8 cellular contexts compared by ENCODE assay signal in the genomic region with DNA sequence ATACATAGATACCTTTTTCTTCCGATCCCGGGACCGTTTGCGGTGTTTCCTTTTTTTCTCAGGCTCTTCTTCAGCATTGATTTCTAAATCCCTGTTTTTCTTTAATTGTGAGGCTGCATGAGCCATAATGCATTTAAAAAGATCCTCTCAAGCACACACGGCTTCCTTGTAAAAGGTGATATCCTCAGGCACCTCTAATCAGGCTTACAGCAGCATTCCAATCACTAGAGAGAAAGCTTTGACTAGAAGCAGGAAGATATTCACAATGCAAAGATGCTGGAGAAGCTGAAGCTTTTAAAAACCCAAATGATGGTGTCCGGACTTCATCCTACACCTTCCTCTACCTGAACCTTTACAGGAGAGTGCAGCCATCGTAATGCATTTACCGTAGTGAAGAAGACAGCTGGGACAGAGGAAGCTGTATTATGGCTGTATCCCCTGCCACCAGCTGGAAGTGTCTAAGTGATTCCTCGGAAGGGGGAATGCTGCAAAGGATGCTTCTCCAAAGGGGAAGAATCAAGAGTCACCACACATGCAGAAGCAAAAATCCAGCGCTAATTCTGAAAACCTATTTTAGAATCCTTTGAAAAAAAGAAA. TPM values are rescaled to one million over a fixed set of nuclear protein-coding genes. Genes with fewer than 3 reads are reported as not detected.
DNase-seq lines count a peak whose midpoint lies in the region; ATAC-seq and TF ChIP-seq lines count a peak whose summit lies in the region.
"Had no signal": no experiment of that assay in that cellular context is flagged by ENCODE, and none has a peak within 500 bp of the region (broad histone marks: within the 10 kb centered on the region; RNA-seq: fewer than 3 reads in every experiment).

TSS of gene ANK3 (minus strand) at position 463 of the 597 bp plus-strand sequence. CDS start at position 126, 337 bp downstream.

- H3K27ac ChIP-seq in HUES48 (ENCODE audit: low read depth, low read length), result peak within 1 kb of the TSS; percentile 9
- peak within 1 kb of the TSS; percentile 77 for H3K27ac ChIP-seq in angular gyrus (ENCODE audit: low read depth, low read length)
- no peak within 1 kb of the TSS for H3K27ac ChIP-seq in left lung
- H3K27ac ChIP-seq in brain microvascular endothelial cell, result no peak within 1 kb of the TSS

- no peak within 1 kb of the TSS for H3K4me3 ChIP-seq in HUES48 (ENCODE audit: low read depth, low read length)
- H3K4me3 ChIP-seq in left lung, result no peak within 1 kb of the TSS
- H3K4me3 ChIP-seq in brain microvascular endothelial cell (ENCODE audit: low read depth, low read length), result no peak within 1 kb of the TSS

- H3K36me3 ChIP-seq in HUES48 (ENCODE audit: control insufficient read depth, insufficient read depth, low read length), result no peaks in the 10 kb centered on the region
- H3K36me3 ChIP-seq in left lung, result no peaks in the 10 kb centered on the region
- no peaks in the 10 kb centered on the region for H3K36me3 ChIP-seq in brain microvascular endothelial cell (replicated peaks)

- no peak within 1 kb of the TSS for H3K4me3 Mint-ChIP-seq in stimulated activated memory B cell treated with anti-CD40 and anti-IgM and Interleukin-4, amounts not matched to agents 10 μg/mL and 1 μg/mL and 100 μg/mL, for 72 hours
- no peak within 1 kb of the TSS for H3K4me3 Mint-ChIP-seq in activated naive CD8-positive, alpha-beta T cell treated with anti-CD3 and anti-CD28 coated beads, Interleukin-2, amount 50 U/mL, for 24 hours

- intact Hi-C loops in left lung (cut with DNase I), result no loop called here

- H3K27me3 ChIP-seq in HUES48 (ENCODE audit: control insufficient read depth, insufficient read depth, low read length) (0 out of 2 replicates have a peak, but pooled peaks cover 4% of the 10 kb centered on the region), left lung (no peaks in the 10 kb centered on the region), brain microvascular endothelial cell (replicated peaks) (no peaks in the 10 kb centered on the region)

- no peak within 1 kb of the TSS for H3K9ac ChIP-seq in HUES48 (ENCODE audit: low read depth, low read length)

- H3K9me3 ChIP-seq in HUES48 (ENCODE audit: control insufficient read depth, insufficient read depth, low read length) (no peaks in the 10 kb centered on the region), left lung (no peaks in the 10 kb centered on the region)

- no peaks in the 10 kb centered on the region for H3K36me3 Mint-ChIP-seq in stimulated activated memory B cell treated with anti-CD40 and anti-IgM and Interleukin-4, amounts not matched to agents 10 μg/mL and 1 μg/mL and 100 μg/mL, for 72 hours
- H3K36me3 Mint-ChIP-seq in activated naive CD8-positive, alpha-beta T cell treated with anti-CD3 and anti-CD28 coated beads, Interleukin-2, amount 50 U/mL, for 24 hours (ENCODE audit: low read depth), result no peaks in the 10 kb centered on the region

- in situ Hi-C loops in brain microvascular endothelial cell (cut with HindIII; ENCODE audit: low pct_ligation_motif_present, low sequenced_read_pairs), result no loop called here

- H3K27me3 Mint-ChIP-seq in stimulated activated memory B cell treated with anti-CD40 and anti-IgM and Interleukin-4, amounts not matched to agents 10 μg/mL and 1 μg/mL and 100 μg/mL, for 72 hours, result no peaks in the 10 kb centered on the region
- H3K27me3 Mint-ChIP-seq in activated naive CD8-positive, alpha-beta T cell treated with anti-CD3 and anti-CD28 coated beads, Interleukin-2, amount 50 U/mL, for 24 hours, result no peaks in the 10 kb centered on the region

- peaks cover 31% of the 10 kb centered on the region for H3K4me1 Mint-ChIP-seq in stimulated activated memory B cell treated with anti-CD40 and anti-IgM and Interleukin-4, amounts not matched to agents 10 μg/mL and 1 μg/mL and 100 μg/mL, for 72 hours
- peaks cover 8% of the 10 kb centered on the region for H3K4me1 Mint-ChIP-seq in activated naive CD8-positive, alpha-beta T cell treated with anti-CD3 and anti-CD28 coated beads, Interleukin-2, amount 50 U/mL, for 24 hours

- no peaks in the 10 kb centered on the region for H3K9me3 Mint-ChIP-seq in stimulated activated memory B cell treated with anti-CD40 and anti-IgM and Interleukin-4, amounts not matched to agents 10 μg/mL and 1 μg/mL and 100 μg/mL, for 72 hours
- no peaks in the 10 kb centered on the region for H3K9me3 Mint-ChIP-seq in activated naive CD8-positive, alpha-beta T cell treated with anti-CD3 and anti-CD28 coated beads, Interleukin-2, amount 50 U/mL, for 24 hours

- no peak for DNase-seq in left lung
- no peak for DNase-seq in DMS79 treated with DMSO at 0.1 percent for 48 hours (lab: John Stamatoyannopoulos, UW)
- DNase-seq in brain microvascular endothelial cell, result no peak
- DNase-seq in activated naive CD8-positive, alpha-beta T cell treated with anti-CD3 and anti-CD28 coated beads, Interleukin-2, amount 50 U/mL, for 24 hours, result no peak
- DNase-seq: activated CD8-positive, alpha-beta memory T cell treated with anti-CD3 and anti-CD28 coated beads, Interleukin-2, amount 50 U/mL, for 48 hours had no signal

- no peak for TF ChIP-seq CTCF in left lung (IDR thresholded peaks at IDR 0.05)
- TF ChIP-seq CTCF in brain microvascular endothelial cell (IDR thresholded peaks at IDR 0.05; ENCODE audit: low read depth, low read length, missing control alignments), result no peak

- no peak for ATAC-seq in left lung
- ATAC-seq in stimulated activated memory B cell treated with anti-CD40 and anti-IgM and Interleukin-4, amounts not matched to agents 10 μg/mL and 1 μg/mL and 100 μg/mL, for 72 hours, result no peak
- ATAC-seq in activated naive CD8-positive, alpha-beta T cell treated with anti-CD3 and anti-CD28 coated beads, Interleukin-2, amount 50 U/mL, for 24 hours, result no peak

- peaks cover 24% of the 10 kb centered on the region for H3K4me1 ChIP-seq in HUES48 (ENCODE audit: control insufficient read depth, insufficient read depth, low read length)
- peaks cover 0 to 2% of the 10 kb centered on the region in 2 donors for H3K4me1 ChIP-seq in left lung

- peak within 1 kb of the TSS; percentile 59 for H3K27ac Mint-ChIP-seq in stimulated activated memory B cell treated with anti-CD40 and anti-IgM and Interleukin-4, amounts not matched to agents 10 μg/mL and 1 μg/mL and 100 μg/mL, for 72 hours
- H3K27ac Mint-ChIP-seq in activated naive CD8-positive, alpha-beta T cell treated with anti-CD3 and anti-CD28 coated beads, Interleukin-2, amount 50 U/mL, for 24 hours, result no peak within 1 kb of the TSS

RNA-seq across cellular contexts. Expression of gene ANK3, which starts in this region (rescaled TPM):
- 10 to 100 TPM; 63.7 to 74.1 TPM for total RNA-seq in left lung

Comparison
In these comparisons a context has a peak if more than half of its experiments do, and no peak if none do; other contexts are left out.
1. H3K27ac ChIP-seq: peak in HUES48 (single experiment) and angular gyrus (single experiment); none in left lung (0 of 2) and brain microvascular endothelial cell (single experiment).